In genomic region chr12:32755051-32755653, GRCh38 we compare ENCODE assay signal across 1 cellular context.
TF ChIP-seq lines count a peak whose summit lies in the region.

No MANE protein-coding gene starts in this region.

TF ChIP-seq in HEK293, 187 proteins besides CTCF, POLR2A, EP300 and RAD21 (continued from another document and continues in another):
- no peak for TF ChIP-seq ZNF362 (tag by site-specific recombination; IDR thresholded peaks at IDR 0.05)
- TF ChIP-seq ZIC2 (tag by site-specific recombination; IDR thresholded peaks at IDR 0.05): peak; percentile 36
- no peak for TF ChIP-seq ZNF423 (tag by site-specific recombination; IDR thresholded peaks at IDR 0.05)
- no peak for TF ChIP-seq HIC1 (tag by site-specific recombination; IDR thresholded peaks at IDR 0.05)
- peak; percentile 86 for TF ChIP-seq SCRT2 (tag by site-specific recombination; IDR thresholded peaks at IDR 0.05)
- TF ChIP-seq ZNF837 (tag by site-specific recombination; IDR thresholded peaks at IDR 0.05): no peak
- no peak for TF ChIP-seq ZNF26 (tag by site-specific recombination; IDR thresholded peaks at IDR 0.05)
- TF ChIP-seq ZNF626 (tag by site-specific recombination; IDR thresholded peaks at IDR 0.05): no peak
- TF ChIP-seq ZBTB1 (tag by site-specific recombination; IDR thresholded peaks at IDR 0.05): 0 out of 2 replicates have a peak, but pooled peaks have one; percentile 23
- TF ChIP-seq ZNF2 (tag by site-specific recombination; IDR thresholded peaks at IDR 0.05): peak; percentile 97
- peak; percentile 62; the same call in 1 of the 2 replicates for TF ChIP-seq ZNF184 (tag by site-specific recombination; IDR thresholded peaks at IDR 0.05)
- no peak for TF ChIP-seq RBAK (tag by site-specific recombination; IDR thresholded peaks at IDR 0.05)
- no peak; the same call in 1 of the 2 replicates for TF ChIP-seq YY2 (tag by site-specific recombination; IDR thresholded peaks at IDR 0.05)
- TF ChIP-seq ZNF768 (tag by site-specific recombination; IDR thresholded peaks at IDR 0.05): peak; percentile 3; the same call in 1 of the 2 replicates
- no peak; the same call in 1 of the 2 replicates for TF ChIP-seq ZFP69B (tag by site-specific recombination; IDR thresholded peaks at IDR 0.05)
- no peak for TF ChIP-seq GLI2 (tag by site-specific recombination; IDR thresholded peaks at IDR 0.05; ENCODE audit: borderline replicate concordance, low read depth)
- TF ChIP-seq ZBTB6 (tag by site-specific recombination; IDR thresholded peaks at IDR 0.05): peak; percentile 83
- no peak for TF ChIP-seq PRDM2 (tag by site-specific recombination; IDR thresholded peaks at IDR 0.05; ENCODE audit: borderline replicate concordance)
- no peak for TF ChIP-seq ZNF701 (tag by site-specific recombination; IDR thresholded peaks at IDR 0.05)
- no peak for TF ChIP-seq ZFHX2 (tag by site-specific recombination; conservative IDR thresholded peaks at IDR 0.05)
- TF ChIP-seq ZNF514 (tag by site-specific recombination; IDR thresholded peaks at IDR 0.05): no peak
- 0 out of 2 replicates have a peak, but pooled peaks have one; percentile 48 for TF ChIP-seq ZXDB (tag by site-specific recombination; IDR thresholded peaks at IDR 0.05)
- TF ChIP-seq GLIS2 (tag by site-specific recombination; IDR thresholded peaks at IDR 0.05): peak; percentile 63
- no peak for TF ChIP-seq ZNF544 (tag by site-specific recombination; IDR thresholded peaks at IDR 0.05)
- peak; percentile 57; the same call in 1 of the 2 replicates for TF ChIP-seq ZNF10 (tag by site-specific recombination; IDR thresholded peaks at IDR 0.05)
- no peak for TF ChIP-seq ZNF350 (tag by site-specific recombination; IDR thresholded peaks at IDR 0.05)
- TF ChIP-seq KLF10 (tag by site-specific recombination; IDR thresholded peaks at IDR 0.05): no peak
- TF ChIP-seq ZNF792 (tag by site-specific recombination; IDR thresholded peaks at IDR 0.05): no peak
- TF ChIP-seq ZNF114 (tag by site-specific recombination; IDR thresholded peaks at IDR 0.05): no peak
- peak; percentile 68; the same call in 1 of the 2 replicates for TF ChIP-seq TRIM28 (IDR thresholded peaks at IDR 0.05; ENCODE audit: borderline replicate concordance, low read length)
- peak; percentile 24; the same call in 1 of the 2 replicates for TF ChIP-seq ZBTB10 (tag by site-specific recombination; IDR thresholded peaks at IDR 0.05)
- no peak for TF ChIP-seq MZF1 (tag by site-specific recombination; IDR thresholded peaks at IDR 0.05; ENCODE audit: borderline replicate concordance)
- no peak for TF ChIP-seq ZNF341 (tag by site-specific recombination; IDR thresholded peaks at IDR 0.05; ENCODE audit: low read depth)
- TF ChIP-seq ZNF174 (tag by site-specific recombination; IDR thresholded peaks at IDR 0.05): no peak
- TF ChIP-seq ZNF280C (tag by site-specific recombination; IDR thresholded peaks at IDR 0.05): no peak
- no peak for TF ChIP-seq ZNF677 (tag by site-specific recombination; IDR thresholded peaks at IDR 0.05)
- TF ChIP-seq ZBTB11 (tag by site-specific recombination; conservative IDR thresholded peaks at IDR 0.05; ENCODE audit: low read depth): peak; percentile 92
- no peak for TF ChIP-seq ZNF555 (tag by site-specific recombination; conservative IDR thresholded peaks at IDR 0.05)
- no peak for TF ChIP-seq ZNF274 (IDR thresholded peaks at IDR 0.05; ENCODE audit: low read length)
- TF ChIP-seq ZNF274 (tag by site-specific recombination; IDR thresholded peaks at IDR 0.05; ENCODE audit: borderline replicate concordance): no peak
